In the genomic region with DNA sequence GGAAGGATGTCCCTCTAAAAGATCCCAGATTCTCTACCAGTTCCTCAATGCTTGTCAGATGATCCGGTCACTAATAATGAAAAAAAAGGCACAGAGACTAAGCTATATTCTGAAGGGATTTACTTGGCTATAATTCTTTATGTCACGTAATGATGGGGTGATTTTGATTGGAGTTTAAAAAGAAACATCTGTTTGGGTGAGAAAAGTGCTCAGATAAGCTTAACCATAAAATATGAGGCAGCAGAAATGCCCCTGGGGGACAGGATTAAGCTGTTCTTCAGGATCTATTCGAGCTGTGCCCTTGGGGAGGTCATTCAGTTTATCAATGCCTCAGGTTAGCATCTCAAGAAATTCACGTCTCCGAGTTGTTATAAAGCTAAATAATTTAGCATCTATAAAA, we compare ENCODE assay signal across 24 cellular contexts.
"Had no signal": no experiment of that assay in that cellular context is flagged by ENCODE, and none has a peak within 500 bp of the region (broad histone marks: within the 10 kb centered on the region; RNA-seq: fewer than 3 reads in every experiment).

No MANE protein-coding gene starts in this region.

- H3K4me3 ChIP-seq: colonic mucosa, lower lobe of right lung, mucosa of descending colon, prostate gland, right atrium auricular region, smooth muscle cell, suprapubic skin, transverse colon, vagina had no signal

- H3K4me3 Mint-ChIP-seq: dendritic cell treated with granulocyte-macrophage colony-stimulating factor and Interleukin-4, amounts not matched to agents 40 ng/mL and 50 ng/mL, for 4 days; endodermal cell; naive B cell; natural killer cell treated with Interleukin-12 subunit alpha and Interleukin-12 subunit beta and Interleukin-15 and Interleukin-18, amount 100 ng/mL, for 72 hours; neural crest cell; stimulated activated naive CD8-positive, alpha-beta T cell treated with anti-CD3 and anti-CD28 coated beads, Interleukin-15, amount 100 ng/mL, for 72 hours had no signal

- H3K4me1 ChIP-seq: colonic mucosa, lower lobe of right lung, prostate gland, transverse colon, vagina had no signal

- H3K27me3 ChIP-seq: colonic mucosa, right atrium auricular region, suprapubic skin, transverse colon, vagina had no signal

- H3K4me2 ChIP-seq: smooth muscle cell had no signal

- H3K36me3 ChIP-seq: colonic mucosa, lower lobe of right lung, prostate gland, right atrium auricular region, suprapubic skin, transverse colon, vagina had no signal

- H3K27ac ChIP-seq: colonic mucosa, epithelial cell of prostate, lower lobe of right lung, prostate gland, right atrium auricular region, suprapubic skin, vagina had no signal

- H3K27ac Mint-ChIP-seq: dendritic cell treated with granulocyte-macrophage colony-stimulating factor and Interleukin-4, amounts not matched to agents 40 ng/mL and 50 ng/mL, for 4 days; endodermal cell; natural killer cell treated with Interleukin-12 subunit alpha and Interleukin-12 subunit beta and Interleukin-15 and Interleukin-18, amount 100 ng/mL, for 72 hours; stimulated activated naive CD8-positive, alpha-beta T cell treated with anti-CD3 and anti-CD28 coated beads, Interleukin-15, amount 100 ng/mL, for 72 hours had no signal

- H3K9me3 ChIP-seq: colonic mucosa, lower lobe of right lung, mucosa of descending colon, prostate gland, right atrium auricular region, suprapubic skin, transverse colon, vagina had no signal

- H3K9me3 Mint-ChIP-seq: dendritic cell treated with granulocyte-macrophage colony-stimulating factor and Interleukin-4, amounts not matched to agents 40 ng/mL and 50 ng/mL, for 4 days; endodermal cell; naive B cell; natural killer cell treated with Interleukin-12 subunit alpha and Interleukin-12 subunit beta and Interleukin-15 and Interleukin-18, amount 100 ng/mL, for 72 hours; neural crest cell; stimulated activated naive CD8-positive, alpha-beta T cell treated with anti-CD3 and anti-CD28 coated beads, Interleukin-15, amount 100 ng/mL, for 72 hours had no signal

- H3K36me3 Mint-ChIP-seq: naive B cell; natural killer cell treated with Interleukin-12 subunit alpha and Interleukin-12 subunit beta and Interleukin-15 and Interleukin-18, amount 100 ng/mL, for 72 hours had no signal

- DNase-seq: colonic mucosa; effector CD8-positive, alpha-beta T cell; endodermal cell; hypothalamus; left ventricle myocardium superior; lower lobe of right lung; mucosa of descending colon; naive B cell; stimulated activated CD4-positive, alpha-beta T cell treated with anti-CD3 and anti-CD28 coated beads, Interleukin-12 subunit alpha, Interleukin-12 subunit beta, amount 100 ng/mL, for 4 hours; stimulated activated CD4-positive, alpha-beta T cell treated with anti-CD3 and anti-CD28 coated beads, Interleukin-1b, Interleukin-23, amount 100 ng/mL, for 48 hours; stimulated activated CD4-positive, alpha-beta T cell treated with anti-CD3 and anti-CD28 coated beads, Interleukin-4, amount 100 ng/mL, for 1 hour; stimulated activated CD8-positive, alpha-beta memory T cell treated with anti-CD3 and anti-CD28 coated beads, Interleukin-4, amount 100 ng/mL, for 48 hours; stimulated activated naive CD4-positive, alpha-beta T cell; stimulated activated naive CD8-positive, alpha-beta T cell treated with anti-CD3 and anti-CD28 coated beads, Interleukin-15, amount 100 ng/mL, for 72 hours; transverse colon had no signal

- H3K4me1 Mint-ChIP-seq: stimulated activated naive CD8-positive, alpha-beta T cell treated with anti-CD3 and anti-CD28 coated beads, Interleukin-15, amount 100 ng/mL, for 72 hours had no signal
